Comparison of ENCODE assay signal across 8 cellular contexts in genomic region chr14:50830932-50831703, GRCh38. TPM values are rescaled to one million over a fixed set of nuclear protein-coding genes. Genes with fewer than 3 reads are reported as not detected.
DNase-seq lines count a peak whose midpoint lies in the region; ATAC-seq, FAIRE-seq and TF ChIP-seq lines count a peak whose summit lies in the region.

A gene with protein sequence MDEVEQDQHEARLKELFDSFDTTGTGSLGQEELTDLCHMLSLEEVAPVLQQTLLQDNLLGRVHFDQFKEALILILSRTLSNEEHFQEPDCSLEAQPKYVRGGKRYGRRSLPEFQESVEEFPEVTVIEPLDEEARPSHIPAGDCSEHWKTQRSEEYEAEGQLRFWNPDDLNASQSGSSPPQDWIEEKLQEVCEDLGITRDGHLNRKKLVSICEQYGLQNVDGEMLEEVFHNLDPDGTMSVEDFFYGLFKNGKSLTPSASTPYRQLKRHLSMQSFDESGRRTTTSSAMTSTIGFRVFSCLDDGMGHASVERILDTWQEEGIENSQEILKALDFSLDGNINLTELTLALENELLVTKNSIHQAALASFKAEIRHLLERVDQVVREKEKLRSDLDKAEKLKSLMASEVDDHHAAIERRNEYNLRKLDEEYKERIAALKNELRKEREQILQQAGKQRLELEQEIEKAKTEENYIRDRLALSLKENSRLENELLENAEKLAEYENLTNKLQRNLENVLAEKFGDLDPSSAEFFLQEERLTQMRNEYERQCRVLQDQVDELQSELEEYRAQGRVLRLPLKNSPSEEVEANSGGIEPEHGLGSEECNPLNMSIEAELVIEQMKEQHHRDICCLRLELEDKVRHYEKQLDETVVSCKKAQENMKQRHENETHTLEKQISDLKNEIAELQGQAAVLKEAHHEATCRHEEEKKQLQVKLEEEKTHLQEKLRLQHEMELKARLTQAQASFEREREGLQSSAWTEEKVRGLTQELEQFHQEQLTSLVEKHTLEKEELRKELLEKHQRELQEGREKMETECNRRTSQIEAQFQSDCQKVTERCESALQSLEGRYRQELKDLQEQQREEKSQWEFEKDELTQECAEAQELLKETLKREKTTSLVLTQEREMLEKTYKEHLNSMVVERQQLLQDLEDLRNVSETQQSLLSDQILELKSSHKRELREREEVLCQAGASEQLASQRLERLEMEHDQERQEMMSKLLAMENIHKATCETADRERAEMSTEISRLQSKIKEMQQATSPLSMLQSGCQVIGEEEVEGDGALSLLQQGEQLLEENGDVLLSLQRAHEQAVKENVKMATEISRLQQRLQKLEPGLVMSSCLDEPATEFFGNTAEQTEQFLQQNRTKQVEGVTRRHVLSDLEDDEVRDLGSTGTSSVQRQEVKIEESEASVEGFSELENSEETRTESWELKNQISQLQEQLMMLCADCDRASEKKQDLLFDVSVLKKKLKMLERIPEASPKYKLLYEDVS (N-terminal part only) (minus strand): TSS chr14:50831162. CDS start chr14:50822056, 9,106 bp downstream.

- H3K4me2 ChIP-seq in A549 = peak within 1 kb of the TSS; percentile 76

- TF ChIP-seq RAD21 in A549 (conservative IDR thresholded peaks at IDR 0.05 in 1 of 2, IDR thresholded peaks at IDR 0.05 in 1 of 2) = no peak

- TF ChIP-seq EP300 in A549 (IDR thresholded peaks at IDR 0.05) = no peak

- CTCF ChIA-PET in A549 (lab: Yijun Ruan, JAX) = interaction anchor here (1.1 to 7.9 kb wide), 3 partner anchors 15 to 53 kb away, joined by 3 to 57 read pairs (median 7); no protein-coding TSS in a partner anchor

- H3K27ac ChIP-seq in A549 = peak within 1 kb of the TSS; percentile 95 to 99

- TF ChIP-seq CTCF in A549 (IDR thresholded peaks at IDR 0.05) (no peak), kidney epithelial cell (IDR thresholded peaks at IDR 0.05; ENCODE audit: insufficient read depth, low read length, poor library complexity, severe bottlenecking) (no peak)

- ATAC-seq in A549 (peak; percentile 96 to 98), GM18519 (IDR thresholded peaks at IDR 0.05; ENCODE audit: low FRiP score, unreplicated experiment) (peak; percentile 62), HG03045 (IDR thresholded peaks at IDR 0.05; ENCODE audit: unreplicated experiment) (peak; percentile 87)

- TF ChIP-seq POLR2A in A549 (IDR thresholded peaks at IDR 0.05; ENCODE audit: low read length) = peak; percentile 64

- no peaks in the 10 kb centered on the region for H3K9me3 ChIP-seq in A549

- no peaks in the 10 kb centered on the region for H3K27me3 ChIP-seq in kidney epithelial cell (ENCODE audit: control insufficient read depth, insufficient read depth, low read length)

- H3K36me3 ChIP-seq in kidney epithelial cell (ENCODE audit: control insufficient read depth, insufficient read depth, low read length) = no peaks in the 10 kb centered on the region

- peak; percentile 43 to 72 for DNase-seq in A549 (ENCODE audit: low read depth in 1 of 2, low spot score in 1 of 2)
- peak; percentile 80 for DNase-seq in NCI-H2171 treated with DMSO at 0.1 percent for 48 hours (lab: John Stamatoyannopoulos, UW)
- peak; percentile 42 to 56 (median 52) for DNase-seq in activated CD4-positive, CD25-positive, alpha-beta regulatory T cell (lab: John Stamatoyannopoulos, UW)
- DNase-seq in cerebellar cortex (ENCODE audit: low spot score) = peak; percentile 64
- no peak for DNase-seq in kidney epithelial cell (ENCODE audit: low read depth)
- DNase-seq in stimulated activated CD4-positive, alpha-beta T cell treated with anti-CD3 and anti-CD28 coated beads, Interleukin-15, amount 100 ng/mL, for 48 hours (ENCODE audit: low read depth in 2 of 2) = peak; percentile 40 to 66

- FAIRE-seq in A549 (lab: Jason Lieb, UNC) = no peak

- under 1% methylated on average over 23 of the region's 96 CpGs for WGBS in A549 (ENCODE audit: missing lambda C conversion rate)

- POLR2A ChIA-PET in A549 (lab: Yijun Ruan, JAX) = interaction anchor here (0.5 to 2.2 kb wide), 4 partner anchors 30 to 163 kb away, joined by 3 to 6 read pairs (median 5); partner anchors contain the start of gene SAV1

- H3K4me3 ChIP-seq in A549 = peak within 1 kb of the TSS; percentile 98
- H3K4me3 ChIP-seq in kidney epithelial cell (ENCODE audit: low read depth, low read length) = peak within 1 kb of the TSS; percentile 68

- H3K4me1 ChIP-seq in A549 = peaks cover 16% of the 10 kb centered on the region; the same call in 2 of the 3 replicates

TF ChIP-seq in A549, 52 proteins besides CTCF, POLR2A, EP300 and RAD21:
- TF ChIP-seq RARB (CRISPR knock-in tag; IDR thresholded peaks at IDR 0.05) = no peak
- peak; percentile 81; the same call in 1 of the 2 replicates for TF ChIP-seq PHF8 (IDR thresholded peaks at IDR 0.05; ENCODE audit: borderline replicate concordance, low read depth)
- TF ChIP-seq JUN (IDR thresholded peaks at IDR 0.05) = peak in 1 of 2 experiments; percentile 73; a peak in 3 of 5 replicates
- TF ChIP-seq, protein P1, sequence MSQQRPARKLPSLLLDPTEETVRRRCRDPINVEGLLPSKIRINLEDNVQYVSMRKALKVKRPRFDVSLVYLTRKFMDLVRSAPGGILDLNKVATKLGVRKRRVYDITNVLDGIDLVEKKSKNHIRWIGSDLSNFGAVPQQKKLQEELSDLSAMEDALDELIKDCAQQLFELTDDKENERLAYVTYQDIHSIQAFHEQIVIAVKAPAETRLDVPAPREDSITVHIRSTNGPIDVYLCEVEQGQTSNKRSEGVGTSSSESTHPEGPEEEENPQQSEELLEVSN (IDR thresholded peaks at IDR 0.05; ENCODE audit: borderline replicate concordance, low read depth) = peak; percentile 46; the same call in 1 of the 2 replicates
- TF ChIP-seq FOXS1 (CRISPR knock-in tag; IDR thresholded peaks at IDR 0.05) = no peak
- no peak for TF ChIP-seq JUNB (IDR thresholded peaks at IDR 0.05)
- TF ChIP-seq, protein P2, sequence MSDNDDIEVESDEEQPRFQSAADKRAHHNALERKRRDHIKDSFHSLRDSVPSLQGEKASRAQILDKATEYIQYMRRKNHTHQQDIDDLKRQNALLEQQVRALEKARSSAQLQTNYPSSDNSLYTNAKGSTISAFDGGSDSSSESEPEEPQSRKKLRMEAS (IDR thresholded peaks at IDR 0.05) = peak; percentile 41
- TF ChIP-seq, protein P3, sequence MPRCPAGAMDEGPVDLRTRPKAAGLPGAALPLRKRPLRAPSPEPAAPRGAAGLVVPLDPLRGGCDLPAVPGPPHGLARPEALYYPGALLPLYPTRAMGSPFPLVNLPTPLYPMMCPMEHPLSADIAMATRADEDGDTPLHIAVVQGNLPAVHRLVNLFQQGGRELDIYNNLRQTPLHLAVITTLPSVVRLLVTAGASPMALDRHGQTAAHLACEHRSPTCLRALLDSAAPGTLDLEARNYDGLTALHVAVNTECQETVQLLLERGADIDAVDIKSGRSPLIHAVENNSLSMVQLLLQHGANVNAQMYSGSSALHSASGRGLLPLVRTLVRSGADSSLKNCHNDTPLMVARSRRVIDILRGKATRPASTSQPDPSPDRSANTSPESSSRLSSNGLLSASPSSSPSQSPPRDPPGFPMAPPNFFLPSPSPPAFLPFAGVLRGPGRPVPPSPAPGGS (IDR thresholded peaks at IDR 0.05) = peak; percentile 74; the same call in 1 of the 3 replicates

RNA-seq across cellular contexts. Expression of the gene that starts here (rescaled TPM):
- polyA plus RNA-seq in A549 (2011; rRNA removed) (19.5 and 20.5 TPM in 2 replicates), A549 (2017; fragmentation: RNase III; extraction: RNeasy Plus Mini Kit Qiagen cat#74134 plus additional on column Dnase treatment) (11.8 to 12.6 TPM (median 12.4 TPM) in 3 replicates)
- polyA plus RNA-seq in A549 (2012; cell fraction: cytosol; rRNA removed) = 4.2 and 4.9 TPM in 2 replicates
- polyA plus RNA-seq in A549 (2012; cell fraction: nucleus; rRNA removed) = 3.6 and 4.4 TPM in 2 replicates
- polyA minus RNA-seq in A549 (2011; rRNA and poly(A)+ RNA removed) = 26.9 and 29.5 TPM in 2 replicates
- 27.7 and 28.9 TPM in 2 replicates for total RNA-seq in kidney epithelial cell
